8 cellular contexts compared by ENCODE assay signal in the genomic region with DNA sequence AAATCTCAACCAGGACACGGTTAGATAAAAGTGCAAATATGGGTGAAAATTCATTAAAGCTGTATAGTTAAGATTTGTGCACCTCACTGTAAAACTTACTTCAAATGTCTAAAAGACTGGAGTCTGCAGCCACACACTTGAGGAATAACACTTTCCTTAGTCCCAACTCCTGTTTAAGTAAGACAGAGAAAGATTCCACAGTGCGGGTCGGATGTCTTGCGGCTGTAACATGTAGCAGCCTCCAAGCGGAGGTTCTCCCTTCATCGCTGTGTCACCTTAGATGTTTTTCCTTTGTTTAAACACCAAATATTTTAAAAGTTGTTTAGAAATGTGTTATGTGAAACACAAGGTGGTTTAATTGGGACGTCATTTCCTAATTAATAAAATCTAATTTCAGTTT. TPM values are rescaled to one million over a fixed set of nuclear protein-coding genes. Genes with fewer than 3 reads are reported as not detected.
DNase-seq lines count a peak whose midpoint lies in the region; ATAC-seq, FAIRE-seq and TF ChIP-seq lines count a peak whose summit lies in the region.

No MANE protein-coding gene starts in this region.

- intact Hi-C loops in K562 (cut with micrococcal nuclease) = loop anchor here (2.0 kb wide), 1 partner anchor 58 kb away; the partner anchor contains the start of gene UVSSA
- intact Hi-C loops in vagina (cut with DNase I) = no loop called here

- peak overlapping the region; percentile 95 for H3K4me3 ChIP-seq in K562
- H3K4me3 ChIP-seq in mesenchymal stem cell (ENCODE audit: insufficient read depth in 1 of 2, low read depth in 1 of 2, low read length in 2 of 2) = peak overlapping the region in 1 of 2 experiments; percentile 81
- H3K4me3 ChIP-seq in vagina = peak overlapping the region; percentile 69 to 98

- POLR2A ChIA-PET in K562 (lab: Yijun Ruan, JAX) = interaction anchor here (0.8 to 2.4 kb wide), 8 partner anchors 11 to 314 kb away, joined by 3 to 30 read pairs (median 4); partner anchors contain the start of gene UVSSA

- no peak overlapping the region for H2AK5ac ChIP-seq in mesenchymal stem cell (ENCODE audit: low read length, severe bottlenecking)

- H3K27ac Mint-ChIP-seq in stimulated activated naive CD8-positive, alpha-beta T cell treated with anti-CD3 and anti-CD28 coated beads, Interleukin-15, Interleukin-2, amounts not matched to agents 100 ng/mL and 50 ng/mL, for 24 hours = peak overlapping the region; percentile 86

- no peak overlapping the region for H4K91ac ChIP-seq in mesenchymal stem cell (ENCODE audit: low read length)

- H2BK12ac ChIP-seq in mesenchymal stem cell (ENCODE audit: low read length in 2 of 2) = no peak overlapping the region

- H3K27me3 ChIP-seq in K562 (ENCODE audit: control insufficient read depth in 2 of 2, insufficient read depth in 2 of 2, low read length in 2 of 2) = no peaks in the 10 kb centered on the region; a peak in 1 of 5 replicates
- H3K27me3 ChIP-seq in mesenchymal stem cell (ENCODE audit: control insufficient read depth in 1 of 2, insufficient read depth in 1 of 2, low read length in 2 of 2) = no peaks in the 10 kb centered on the region
- no peaks in the 10 kb centered on the region for H3K27me3 ChIP-seq in vagina

- WGBS in K562 (ENCODE audit: insufficient coverage, low coverage, missing lambda C conversion rate) = 70% methylated on average over 7 of the region's 7 CpGs
- WGBS in mesenchymal stem cell = 6% methylated on average over 4 of the region's 7 CpGs

- H3K36me3 Mint-ChIP-seq in stimulated activated naive CD8-positive, alpha-beta T cell treated with anti-CD3 and anti-CD28 coated beads, Interleukin-15, Interleukin-2, amounts not matched to agents 100 ng/mL and 50 ng/mL, for 24 hours (ENCODE audit: low read depth) = peaks cover 11% of the 10 kb centered on the region

- H3K9me1 ChIP-seq in K562 (ENCODE audit: control insufficient read depth, insufficient read depth, low read length) = no peaks in the 10 kb centered on the region

- no peak for DNase-seq in stimulated activated naive CD8-positive, alpha-beta T cell treated with anti-CD3 and anti-CD28 coated beads, Interleukin-15, Interleukin-2, amounts not matched to agents 100 U/mL and 50 U/mL, for 24 hours
- DNase-seq in K562 (ENCODE audit: extremely low read depth in 1 of 4, low spot score in 3 of 4) (no peak), mesenchymal stem cell (no peak), vagina (ENCODE audit: extremely low spot score in 2 of 2) (no peak), A172 (ENCODE audit: low spot score) (no peak), middle frontal gyrus (ENCODE audit: extremely low spot score, low spot score) (no peak), GM13977 (ENCODE audit: low spot score) (no peak)

- CTCF ChIA-PET in K562 (lab: Yijun Ruan, JAX; ENCODE audit: low intra/inter-chr PET ratio) = no interaction called here

- H2BK120ac ChIP-seq in mesenchymal stem cell (ENCODE audit: low read depth, low read length) = no peak overlapping the region

- peak overlapping the region; percentile 80 for H3K4me2 ChIP-seq in K562 (ENCODE audit: insufficient read depth, low read length)
- no peak overlapping the region for H3K4me2 ChIP-seq in mesenchymal stem cell (ENCODE audit: low read length, poor library complexity, severe bottlenecking)

- H3K27ac ChIP-seq in K562 (ENCODE audit: extremely low read depth, low read depth, low read length) (peak overlapping the region; percentile 88; the same call in 1 of the 3 replicates), mesenchymal stem cell (ENCODE audit: low read length, poor library complexity, severe bottlenecking) (no peak overlapping the region), vagina (peak overlapping the region; percentile 73)

- H3K4me1 ChIP-seq in K562 (replicated peaks in 1 of 2; ENCODE audit: control insufficient read depth in 2 of 2, insufficient read depth in 2 of 2, low read length in 2 of 2) (peaks cover 11 to 32% of the 10 kb centered on the region in 2 experiments; a peak in 4 of 5 replicates), mesenchymal stem cell (ENCODE audit: control insufficient read depth, insufficient read depth, low read depth, low read length) (peaks cover 37% of the 10 kb centered on the region), vagina (peaks cover 45% of the 10 kb centered on the region)

- in situ Hi-C loops in K562 (cut with MboI) (no loop called here), GM13977 (cut with MboI; ENCODE audit: low pct_unique_long_range_greater_than_20kb, low sequenced_read_pairs, unreplicated experiment) (no loop called here)

- H3K4ac ChIP-seq in mesenchymal stem cell (ENCODE audit: low read depth in 1 of 2, low read length in 2 of 2) = no peak overlapping the region

- H3K27me3 Mint-ChIP-seq in stimulated activated naive CD8-positive, alpha-beta T cell treated with anti-CD3 and anti-CD28 coated beads, Interleukin-15, Interleukin-2, amounts not matched to agents 100 ng/mL and 50 ng/mL, for 24 hours = no peaks in the 10 kb centered on the region

- H2BK5ac ChIP-seq in mesenchymal stem cell (ENCODE audit: low read depth, low read length, poor library complexity, severe bottlenecking) = no peak overlapping the region

- ATAC-seq in stimulated activated naive CD8-positive, alpha-beta T cell treated with anti-CD3 and anti-CD28 coated beads, Interleukin-15, Interleukin-2, amounts not matched to agents 100 U/mL and 50 U/mL, for 24 hours = no peak
- no peak for ATAC-seq in K562

- no peak for TF ChIP-seq RAD21 in K562 (CRISPR knock-in tag; conservative IDR thresholded peaks at IDR 0.05 in 1 of 2, IDR thresholded peaks at IDR 0.05 in 1 of 2)

- peaks cover 30% of the 10 kb centered on the region for H4K20me1 ChIP-seq in K562 (replicated peaks; ENCODE audit: control insufficient read depth, insufficient read depth, low read length)

- peak overlapping the region; percentile 98 for H3K4me3 Mint-ChIP-seq in stimulated activated naive CD8-positive, alpha-beta T cell treated with anti-CD3 and anti-CD28 coated beads, Interleukin-15, Interleukin-2, amounts not matched to agents 100 ng/mL and 50 ng/mL, for 24 hours

- H2BK15ac ChIP-seq in mesenchymal stem cell (ENCODE audit: low read depth, poor library complexity, severe bottlenecking) = no peak overlapping the region

- H3K9me3 ChIP-seq in K562 (replicated peaks; ENCODE audit: control insufficient read depth, insufficient read depth, low read depth, low read length) (0 out of 2 replicates have a peak, but pooled peaks cover 2% of the 10 kb centered on the region), mesenchymal stem cell (ENCODE audit: control insufficient read depth, low read length) (no peaks in the 10 kb centered on the region), vagina (no peaks in the 10 kb centered on the region)

- FAIRE-seq in K562 (lab: Jason Lieb, UNC) = peak; percentile 71

- peaks cover 4% of the 10 kb centered on the region for H3K9me3 Mint-ChIP-seq in stimulated activated naive CD8-positive, alpha-beta T cell treated with anti-CD3 and anti-CD28 coated beads, Interleukin-15, Interleukin-2, amounts not matched to agents 100 ng/mL and 50 ng/mL, for 24 hours

- H3K18ac ChIP-seq in mesenchymal stem cell (ENCODE audit: low read depth in 1 of 2, low read length in 2 of 2) = no peak overlapping the region

- H3K36me3 ChIP-seq in K562 (ENCODE audit: control insufficient read depth, insufficient read depth, low read length) (peaks cover 29% of the 10 kb centered on the region; the same call in 2 of the 3 replicates), mesenchymal stem cell (ENCODE audit: control insufficient read depth in 1 of 2, insufficient read depth in 2 of 2, low read depth in 1 of 2, low read length in 2 of 2) (peaks cover 3 to 11% of the 10 kb centered on the region in 2 experiments), vagina (no peaks in the 10 kb centered on the region)

- TF ChIP-seq POLR2A in K562 (conservative IDR thresholded peaks at IDR 0.05) (no peak), vagina (IDR thresholded peaks at IDR 0.05) (no peak)

- peaks cover 37% of the 10 kb centered on the region for H3K4me1 Mint-ChIP-seq in stimulated activated naive CD8-positive, alpha-beta T cell treated with anti-CD3 and anti-CD28 coated beads, Interleukin-15, Interleukin-2, amounts not matched to agents 100 ng/mL and 50 ng/mL, for 24 hours (ENCODE audit: low read depth)

- no TSS peak for BruUV-seq in K562 (replicated peaks; lab: Mats Ljungman, UMichigan)

- peaks cover 45% of the 10 kb centered on the region for H3K79me2 ChIP-seq in K562 (ENCODE audit: control insufficient read depth, insufficient read depth, low read length)

- peaks cover 6% of the 10 kb centered on the region for H3K79me1 ChIP-seq in mesenchymal stem cell (replicated peaks; ENCODE audit: low read length, poor library complexity, severe bottlenecking)

- TF ChIP-seq CTCF in K562 (IDR thresholded peaks at IDR 0.05 in 2 of 3, conservative IDR thresholded peaks at IDR 0.05 in 1 of 3; ENCODE audit: insufficient read depth in 2 of 3, low read depth in 1 of 3, low read length in 3 of 3) = no peak
- no peak for TF ChIP-seq CTCF in vagina (IDR thresholded peaks at IDR 0.05)
- no peak for TF ChIP-seq CTCF in GM13977 (IDR thresholded peaks at IDR 0.05; ENCODE audit: extremely low read depth, insufficient read depth, missing control alignments)

- no peak for TF ChIP-seq EP300 in K562 (IDR thresholded peaks at IDR 0.05; ENCODE audit: low read length)

- H3K23ac ChIP-seq in mesenchymal stem cell (ENCODE audit: low read length in 2 of 2) = no peak overlapping the region

- peak overlapping the region; percentile 83; the same call in 1 of the 2 replicates for H2AFZ ChIP-seq in K562 (ENCODE audit: low read depth, low read length)
- H2AFZ ChIP-seq in mesenchymal stem cell (ENCODE audit: low read depth, low read length) = no peak overlapping the region

- H3K9ac ChIP-seq in K562 (ENCODE audit: insufficient read depth in 1 of 2, low read depth in 2 of 2, low read length in 2 of 2) (peak overlapping the region; percentile 88 to 92), mesenchymal stem cell (ENCODE audit: low read length) (peak overlapping the region; percentile 92)

- H4K8ac ChIP-seq in mesenchymal stem cell (ENCODE audit: low read length) = no peak overlapping the region

- no peak overlapping the region for H3K14ac ChIP-seq in mesenchymal stem cell (ENCODE audit: low read length in 2 of 2)

RNA-seq across cellular contexts. Expression of gene MAEA, which starts 0.9 kb away (rescaled TPM):
- 97.9 and 170 TPM in 2 replicates for total RNA-seq in K562 (2011; cell fraction: chromatin; rRNA removed; ENCODE audit: low replicate concordance)
- total RNA-seq in K562 (2011; cell fraction: nucleolus; rRNA removed) = 114 and 125 TPM in 2 replicates
- 91.9 and 96.7 TPM in 2 replicates for total RNA-seq in K562 (2011; cell fraction: nucleoplasm; rRNA removed)
- total RNA-seq in K562 (2014; rRNA removed) (63.2 and 104 TPM in 2 replicates), K562 (2014; rRNA removed; fragmentation: Illumina TruSeq; extraction: Trizol) (18.7 and 20.5 TPM in 2 replicates), K562 (2015; rRNA removed; fragmentation: Illumina TruSeq; extraction: Trizol) (45.0 and 48.7 TPM in 2 replicates), K562 (2021) (84.4 and 86.5 TPM in 2 replicates), vagina (103 TPM)
- polyA plus RNA-seq in K562 (2011; rRNA removed) (59.3 and 60.8 TPM in 2 replicates), K562 (2014; fragmentation: Illumina TruSeq; extraction: Trizol) (34.3 and 57.0 TPM in 2 replicates), K562 (2014; fragmentation: Nextera tagmentation; extraction: Ambion mirVana) (1 to 10 TPM; 2.1 to 4.7 TPM), K562 (2014; rRNA removed) (72.5 and 74.7 TPM in 2 replicates)
- 74.2 and 137 TPM in 2 replicates for polyA plus RNA-seq in K562 (2011; cell fraction: cytosol; rRNA removed)
- 133 and 220 TPM in 2 replicates for polyA plus RNA-seq in K562 (2011; cell fraction: nucleus; rRNA removed)
- 70.1 and 73.0 TPM in 2 replicates for polyA plus RNA-seq in K562 (2012)
- 25.7 and 39.9 TPM in 2 replicates for polyA minus RNA-seq in K562 (2011; rRNA and poly(A)+ RNA removed)
- polyA minus RNA-seq in K562 (2011; cell fraction: cytosol; rRNA and poly(A)+ RNA removed) = 62.0 and 64.6 TPM in 2 replicates
- polyA minus RNA-seq in K562 (2011; cell fraction: nucleus; rRNA and poly(A)+ RNA removed) = 51.3 and 58.3 TPM in 2 replicates
- 37.6 TPM for polyA plus RNA-seq in mesenchymal stem cell (2013, experiment 1 of 2)
- 37.1 TPM for polyA plus RNA-seq in mesenchymal stem cell (2013, experiment 2 of 2)
- 80.9 and 100 TPM in 2 replicates for total RNA-seq in A172 (2014; rRNA removed; shearing (Covaris generic))

RNA-seq across cellular contexts. Expression of gene CTBP1, which starts 39.9 kb away (rescaled TPM):
- total RNA-seq in K562 (2011; cell fraction: chromatin; rRNA removed; ENCODE audit: low replicate concordance) = 63.5 and 142 TPM in 2 replicates
- total RNA-seq in K562 (2011; cell fraction: nucleolus; rRNA removed) = 94.5 and 102 TPM in 2 replicates
- 48.0 and 62.1 TPM in 2 replicates for total RNA-seq in K562 (2011; cell fraction: nucleoplasm; rRNA removed)
- total RNA-seq in K562 (2014; rRNA removed) = 162 and 230 TPM in 2 replicates
- 27.2 and 30.4 TPM in 2 replicates for total RNA-seq in K562 (2014; rRNA removed; fragmentation: Illumina TruSeq; extraction: Trizol)
- total RNA-seq in K562 (2015; rRNA removed; fragmentation: Illumina TruSeq; extraction: Trizol) = 67.9 and 70.4 TPM in 2 replicates
- 134 and 148 TPM in 2 replicates for total RNA-seq in K562 (2021)
- 68.2 and 72.3 TPM in 2 replicates for polyA plus RNA-seq in K562 (2011; rRNA removed)
- 113 and 437 TPM in 2 replicates for polyA plus RNA-seq in K562 (2011; cell fraction: cytosol; rRNA removed)
- polyA plus RNA-seq in K562 (2011; cell fraction: nucleus; rRNA removed) = 168 and 330 TPM in 2 replicates
- 113 and 126 TPM in 2 replicates for polyA plus RNA-seq in K562 (2012)
- 64.0 and 116 TPM in 2 replicates for polyA plus RNA-seq in K562 (2014; fragmentation: Illumina TruSeq; extraction: Trizol)
- polyA plus RNA-seq in K562 (2014; fragmentation: Nextera tagmentation; extraction: Ambion mirVana) = 10 to 100 TPM; 14.5 to 20.0 TPM
- polyA plus RNA-seq in K562 (2014; rRNA removed) = 111 and 118 TPM in 2 replicates
- 33.8 and 54.2 TPM in 2 replicates for polyA minus RNA-seq in K562 (2011; rRNA and poly(A)+ RNA removed)
- polyA minus RNA-seq in K562 (2011; cell fraction: cytosol; rRNA and poly(A)+ RNA removed) = 135 and 154 TPM in 2 replicates
- 39.7 and 56.8 TPM in 2 replicates for polyA minus RNA-seq in K562 (2011; cell fraction: nucleus; rRNA and poly(A)+ RNA removed)
- polyA plus RNA-seq in mesenchymal stem cell (2013, experiment 1 of 2) = 96.7 TPM
- 92.8 TPM for polyA plus RNA-seq in mesenchymal stem cell (2013, experiment 2 of 2)
- 93.1 TPM for total RNA-seq in vagina
- 166 and 240 TPM in 2 replicates for total RNA-seq in A172 (2014; rRNA removed; shearing (Covaris generic))

RNA-seq across cellular contexts. Expression of gene UVSSA, which starts 58.2 kb away (rescaled TPM):
- 74.2 and 130 TPM in 2 replicates for total RNA-seq in K562 (2011; cell fraction: chromatin; rRNA removed; ENCODE audit: low replicate concordance)
- 56.7 and 60.5 TPM in 2 replicates for total RNA-seq in K562 (2011; cell fraction: nucleolus; rRNA removed)
- total RNA-seq in K562 (2011; cell fraction: nucleoplasm; rRNA removed) = 48.0 and 51.4 TPM in 2 replicates
- total RNA-seq in K562 (2014; rRNA removed) = 4.5 and 5.4 TPM in 2 replicates
- total RNA-seq in K562 (2014; rRNA removed; fragmentation: Illumina TruSeq; extraction: Trizol) = 1.5 TPM in 2 replicates
- 2.6 and 2.9 TPM in 2 replicates for total RNA-seq in K562 (2015; rRNA removed; fragmentation: Illumina TruSeq; extraction: Trizol)
- 12.4 and 14.6 TPM in 2 replicates for total RNA-seq in K562 (2021)
- 3.5 and 7.2 TPM in 2 replicates for polyA plus RNA-seq in K562 (2011; rRNA removed)
- polyA plus RNA-seq in K562 (2011; cell fraction: cytosol; rRNA removed) = 3.2 and 3.4 TPM in 2 replicates
- polyA plus RNA-seq in K562 (2011; cell fraction: nucleus; rRNA removed) = 46.4 and 58.8 TPM in 2 replicates
- 5.4 and 8.3 TPM in 2 replicates for polyA plus RNA-seq in K562 (2012)
- 3.3 and 4.7 TPM in 2 replicates for polyA plus RNA-seq in K562 (2014; fragmentation: Illumina TruSeq; extraction: Trizol)
- under 1 TPM; 0.21 to 0.27 TPM for polyA plus RNA-seq in K562 (2014; fragmentation: Nextera tagmentation; extraction: Ambion mirVana)
- polyA plus RNA-seq in K562 (2014; rRNA removed) = 5.8 and 9.2 TPM in 2 replicates
- polyA minus RNA-seq in K562 (2011; rRNA and poly(A)+ RNA removed) = 2.9 and 3.6 TPM in 2 replicates
- polyA minus RNA-seq in K562 (2011; cell fraction: cytosol; rRNA and poly(A)+ RNA removed) = 3.3 TPM in 2 replicates
- 12.8 and 18.4 TPM in 2 replicates for polyA minus RNA-seq in K562 (2011; cell fraction: nucleus; rRNA and poly(A)+ RNA removed)
- 4.8 TPM for polyA plus RNA-seq in mesenchymal stem cell (2013, experiment 1 of 2)
- polyA plus RNA-seq in mesenchymal stem cell (2013, experiment 2 of 2) = 4.3 TPM
- total RNA-seq in vagina = 25.5 TPM
- 7.2 and 9.8 TPM in 2 replicates for total RNA-seq in A172 (2014; rRNA removed; shearing (Covaris generic))
